ENCODE assay signal across 18 cellular contexts in genomic region chr17:3984719-3985444, GRCh38.
"Had no signal": no experiment of that assay in that cellular context is flagged by ENCODE, and none has a peak within 500 bp of the region (broad histone marks: within the 10 kb centered on the region; RNA-seq: fewer than 3 reads in every experiment).

No MANE protein-coding gene starts in this region.

- H3K27ac ChIP-seq: tibial artery, uterus had no signal

- H3K9me3 ChIP-seq: lower lobe of right lung, neutrophil, tibial artery, uterus had no signal

- H3K27me3 Mint-ChIP-seq: naive B cell had no signal

- H3K4me3 ChIP-seq: lower lobe of right lung, tibial artery, uterus had no signal

- H3K36me3 ChIP-seq: lower lobe of right lung, neutrophil, tibial artery, uterus had no signal

- H3K27ac Mint-ChIP-seq: activated naive CD4-positive, alpha-beta T cell treated with anti-CD3 and anti-CD28 coated beads, Interleukin-2, amount 10 ng/mL, durations not matched to agents 7 days and 5 days; activated T-helper 2 cell treated with anti-CD3 and anti-CD28 coated beads, Interferon-gamma antibody, Interleukin-2, Interleukin-4, amounts not matched to agents 10 μg/mL and 5 μg/mL and 100 μg/mL, durations not matched to agents 14 hours and 24 hours and 36 hours; immature natural killer cell had no signal

- DNase-seq: activated CD4-positive, alpha-beta T cell treated with anti-CD3 and anti-CD28 coated beads, Interleukin-2, amount 50 U/mL, for 4 hours; central memory CD4-positive, alpha-beta T cell; cortex of kidney; effector CD4-positive, alpha-beta T cell; foreskin melanocyte; head of caudate nucleus; immature natural killer cell; naive B cell; retina; stimulated activated CD4-positive, alpha-beta T cell treated with anti-CD3 and anti-CD28 coated beads, Interleukin-4, amount 100 ng/mL, for 1 hour; stimulated activated naive CD4-positive, alpha-beta T cell; T-helper 1 cell; tibial artery; uterus had no signal

- H3K27me3 ChIP-seq: tibial artery, uterus had no signal

- H3K4me1 ChIP-seq: uterus had no signal

- H3K36me3 Mint-ChIP-seq: activated naive CD4-positive, alpha-beta T cell treated with anti-CD3 and anti-CD28 coated beads, Interleukin-2, amount 10 ng/mL, durations not matched to agents 7 days and 5 days; immature natural killer cell; naive B cell had no signal

- H3K9me3 Mint-ChIP-seq: activated naive CD4-positive, alpha-beta T cell treated with anti-CD3 and anti-CD28 coated beads, Interleukin-2, amount 10 ng/mL, durations not matched to agents 7 days and 5 days; activated T-helper 2 cell treated with anti-CD3 and anti-CD28 coated beads, Interferon-gamma antibody, Interleukin-2, Interleukin-4, amounts not matched to agents 10 μg/mL and 5 μg/mL and 100 μg/mL, durations not matched to agents 14 hours and 24 hours and 36 hours; immature natural killer cell; naive B cell had no signal

- H3K4me3 Mint-ChIP-seq: activated naive CD4-positive, alpha-beta T cell treated with anti-CD3 and anti-CD28 coated beads, Interleukin-2, amount 10 ng/mL, durations not matched to agents 7 days and 5 days; immature natural killer cell had no signal
